ENCODE assay signal across 34 cellular contexts in the genomic region with DNA sequence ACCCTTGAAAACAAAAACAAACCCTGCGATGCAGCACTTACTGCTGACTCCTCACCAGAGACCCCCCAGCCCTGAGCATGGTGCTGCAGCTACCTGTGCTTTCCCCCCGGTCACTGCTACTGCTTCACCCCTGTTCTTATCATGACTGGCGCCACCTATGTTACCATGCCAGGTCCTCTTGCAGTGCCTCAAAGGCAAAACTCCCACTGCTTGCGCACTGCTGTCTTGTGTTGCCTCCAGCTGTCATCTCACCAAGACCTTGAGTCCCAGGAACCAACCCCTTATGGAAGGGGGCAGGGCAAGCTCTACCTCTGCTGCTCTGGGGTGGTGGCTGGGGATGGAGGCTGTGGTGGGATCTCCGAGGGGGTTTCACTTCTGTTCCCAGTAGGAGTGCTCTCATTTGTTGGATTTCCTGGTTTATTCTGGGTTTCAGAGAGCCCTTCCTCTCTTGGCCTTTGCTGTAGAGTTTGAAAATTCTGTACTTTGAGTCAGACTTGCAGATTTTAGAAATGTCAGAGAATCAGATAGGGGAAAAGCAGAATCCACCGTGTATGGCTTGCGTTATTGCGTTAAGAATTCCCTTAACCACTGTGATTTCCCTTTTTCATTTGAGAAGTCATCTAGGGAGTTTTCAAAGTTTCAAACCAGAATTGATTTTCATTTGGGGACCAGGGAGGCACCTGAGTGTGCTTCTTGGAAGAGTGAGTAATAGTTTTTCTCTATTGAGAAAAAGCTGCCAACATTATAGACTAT.
DNase-seq lines count a peak whose midpoint lies in the region; ATAC-seq and TF ChIP-seq lines count a peak whose summit lies in the region.
"Had no signal": no experiment of that assay in that cellular context is flagged by ENCODE, and none has a peak within 500 bp of the region (broad histone marks: within the 10 kb centered on the region; RNA-seq: fewer than 3 reads in every experiment).

No MANE protein-coding gene starts in this region.

- no peaks in the 10 kb centered on the region for H3K4me1 ChIP-seq in endodermal cell (ENCODE audit: control insufficient read depth, insufficient read depth, low read length)
- H3K4me1 ChIP-seq: BLaER1, body of pancreas, esophagus muscularis mucosa, pancreas, Peyer's patch, stomach, vagina had no signal

- DNase-seq in stimulated activated naive CD8-positive, alpha-beta T cell treated with anti-CD3 and anti-CD28 coated beads, Interleukin-15, Interleukin-2, amounts not matched to agents 100 U/mL and 50 U/mL, for 24 hours, result no peak
- no peak for DNase-seq in stimulated activated naive CD8-positive, alpha-beta T cell treated with anti-CD3 and anti-CD28 coated beads, Interleukin-15, amount 100 ng/mL, for 72 hours
- DNase-seq in MV-4-11 (lab: John Stamatoyannopoulos, UW), result peak; percentile 23
- DNase-seq in endodermal cell, result peak; percentile 72
- no peak for DNase-seq in A172 (ENCODE audit: low spot score)
- no peak for DNase-seq in GM13977 (ENCODE audit: low spot score)
- DNase-seq: activated CD4-positive, alpha-beta T cell treated with anti-CD3 and anti-CD28 coated beads, Interleukin-2, amount 50 U/mL, for 1 hour; activated naive CD4-positive, alpha-beta T cell treated with anti-CD3 and anti-CD28 coated beads for 36 hours; body of pancreas; dermis blood vessel endothelial cell; DMS53; foreskin fibroblast; head of caudate nucleus; KG1; left ventricle myocardium inferior; mesenchymal stem cell; MG63; NCI-H2081 treated with DMSO at 0.1 percent for 48 hours; NCI-H226; pancreas; Peyer's patch; SIG-M5; stomach; T-helper 9 cell; tibial artery had no signal

- no peaks in the 10 kb centered on the region for H3K4me1 Mint-ChIP-seq in stimulated activated naive CD8-positive, alpha-beta T cell treated with anti-CD3 and anti-CD28 coated beads, Interleukin-15, amount 100 ng/mL, for 72 hours
- no peaks in the 10 kb centered on the region for H3K4me1 Mint-ChIP-seq in endodermal cell
- H3K4me1 Mint-ChIP-seq: central memory CD8-positive, alpha-beta T cell had no signal

- H3K36me3 Mint-ChIP-seq in endodermal cell (ENCODE audit: low read depth), result no peaks in the 10 kb centered on the region

- no peak overlapping the region for H3K4me3 Mint-ChIP-seq in stimulated activated naive CD8-positive, alpha-beta T cell treated with anti-CD3 and anti-CD28 coated beads, Interleukin-15, amount 100 ng/mL, for 72 hours
- no peak overlapping the region for H3K4me3 Mint-ChIP-seq in endodermal cell
- H3K4me3 Mint-ChIP-seq: activated naive CD4-positive, alpha-beta T cell treated with anti-CD3 and anti-CD28 coated beads for 36 hours; central memory CD8-positive, alpha-beta T cell; neural crest cell had no signal

- ATAC-seq in stimulated activated naive CD8-positive, alpha-beta T cell treated with anti-CD3 and anti-CD28 coated beads, Interleukin-15, Interleukin-2, amounts not matched to agents 100 U/mL and 50 U/mL, for 24 hours, result peak; percentile 14
- no peak for ATAC-seq in stimulated activated naive CD8-positive, alpha-beta T cell treated with anti-CD3 and anti-CD28 coated beads, Interleukin-15, amount 100 ng/mL, for 72 hours
- ATAC-seq in GM18502 (IDR thresholded peaks at IDR 0.05; ENCODE audit: poor library complexity, unreplicated experiment), result no peak
- ATAC-seq: body of pancreas, pancreas had no signal

- H3K9me3 ChIP-seq in endodermal cell (ENCODE audit: control insufficient read depth, low read length), result no peaks in the 10 kb centered on the region
- H3K9me3 ChIP-seq: body of pancreas, esophagus muscularis mucosa, left ventricle myocardium inferior, MG63, pancreas, Peyer's patch, stomach, tibial artery, vagina had no signal

- in situ Hi-C loops in GM13977 (cut with MboI; ENCODE audit: low pct_unique_long_range_greater_than_20kb, low sequenced_read_pairs, unreplicated experiment), result no loop called here

- H3K27me3 ChIP-seq in endodermal cell (ENCODE audit: control insufficient read depth, insufficient read depth, low read length, poor library complexity, severe bottlenecking), result no peaks in the 10 kb centered on the region
- H3K27me3 ChIP-seq: BLaER1, body of pancreas, MG63, pancreas, Peyer's patch, tibial artery, vagina had no signal

- no peak overlapping the region for H3K27ac ChIP-seq in endodermal cell (ENCODE audit: low read depth, low read length)
- H3K27ac ChIP-seq: BLaER1, body of pancreas, esophagus muscularis mucosa, HL-60, left ventricle myocardium inferior, pancreas, Peyer's patch, skin epidermis, stomach, tibial artery, vagina, VCaP had no signal

- no peak overlapping the region for H3K27ac Mint-ChIP-seq in stimulated activated naive CD8-positive, alpha-beta T cell treated with anti-CD3 and anti-CD28 coated beads, Interleukin-15, amount 100 ng/mL, for 72 hours
- no peak overlapping the region for H3K27ac Mint-ChIP-seq in endodermal cell
- H3K27ac Mint-ChIP-seq: activated naive CD4-positive, alpha-beta T cell treated with anti-CD3 and anti-CD28 coated beads for 36 hours had no signal

- H3K36me3 ChIP-seq in endodermal cell (ENCODE audit: control insufficient read depth, insufficient read depth, low read length), result no peaks in the 10 kb centered on the region
- H3K36me3 ChIP-seq: MG63, pancreas, Peyer's patch, vagina had no signal

- H3K27me3 Mint-ChIP-seq in stimulated activated naive CD8-positive, alpha-beta T cell treated with anti-CD3 and anti-CD28 coated beads, Interleukin-15, amount 100 ng/mL, for 72 hours, result no peaks in the 10 kb centered on the region
- no peaks in the 10 kb centered on the region for H3K27me3 Mint-ChIP-seq in endodermal cell (ENCODE audit: insufficient read depth)

- H3K9me3 Mint-ChIP-seq in stimulated activated naive CD8-positive, alpha-beta T cell treated with anti-CD3 and anti-CD28 coated beads, Interleukin-15, amount 100 ng/mL, for 72 hours, result no peaks in the 10 kb centered on the region
- H3K9me3 Mint-ChIP-seq in endodermal cell, result peaks cover 4% of the 10 kb centered on the region
- H3K9me3 Mint-ChIP-seq: activated naive CD4-positive, alpha-beta T cell treated with anti-CD3 and anti-CD28 coated beads for 36 hours; central memory CD8-positive, alpha-beta T cell; neural crest cell had no signal

- H3K9ac ChIP-seq in endodermal cell (ENCODE audit: extremely low read depth, low read length, poor library complexity, severe bottlenecking), result no peak overlapping the region
- H3K9ac ChIP-seq: BLaER1 had no signal

- H3K4me3 ChIP-seq in endodermal cell (ENCODE audit: low read length), result no peak overlapping the region
- H3K4me3 ChIP-seq: BLaER1, body of pancreas, esophagus muscularis mucosa, left ventricle myocardium inferior, MG63, pancreas, Peyer's patch, skin epidermis, stomach, tibial artery, vagina had no signal

- 83 to 96% methylated on average over 7 to 8 of the region's 8 CpGs for WGBS in endodermal cell (ENCODE audit: insufficient coverage in 1 of 2, insufficient read length in 1 of 2), 2 experiments

- peak; percentile 32 for TF ChIP-seq CTCF in endodermal cell (conservative IDR thresholded peaks at IDR 0.05)
- TF ChIP-seq CTCF in GM13977 (IDR thresholded peaks at IDR 0.05; ENCODE audit: extremely low read depth, insufficient read depth, missing control alignments), result no peak

Comparison
In these comparisons a context has a peak if more than half of its experiments do, and no peak if none do; other contexts are left out.
1. DNase-seq: peak in MV-4-11 (single experiment) and endodermal cell (single experiment); none in stimulated activated naive CD8-positive, alpha-beta T cell treated with anti-CD3 and anti-CD28 coated beads, Interleukin-15, Interleukin-2, amounts not matched to agents 100 U/mL and 50 U/mL, for 24 hours (single experiment), stimulated activated naive CD8-positive, alpha-beta T cell treated with anti-CD3 and anti-CD28 coated beads, Interleukin-15, amount 100 ng/mL, for 72 hours (0 of 2), A172 (single experiment) and GM13977 (single experiment).